In the genomic region with DNA sequence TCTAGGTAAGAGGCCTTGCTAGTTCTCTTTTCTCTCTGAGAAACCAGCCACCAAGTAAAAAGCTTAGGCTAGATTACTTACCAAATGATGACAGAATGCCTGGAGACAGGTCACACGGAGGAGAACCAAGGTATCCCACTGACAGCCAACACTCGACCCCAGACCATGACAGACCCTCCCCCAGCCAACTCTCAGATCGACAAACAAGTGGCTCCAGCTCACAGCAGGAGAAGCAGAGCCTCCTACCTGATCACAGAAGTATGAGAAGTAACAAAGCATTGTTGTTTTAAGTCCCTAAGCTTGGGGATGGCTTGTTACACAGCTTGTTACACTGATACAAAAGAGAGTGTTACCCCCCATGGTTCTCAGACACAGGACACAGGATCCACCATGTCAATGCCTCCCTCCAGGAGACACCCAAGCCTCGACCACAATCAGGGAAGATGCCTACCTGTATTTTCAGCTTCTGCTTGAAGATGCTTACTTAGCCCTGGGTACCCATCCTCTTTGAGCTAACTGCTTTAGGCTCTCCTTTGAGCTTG, we compare ENCODE assay signal across 16 cellular contexts.
A peak's percentile ranks its signal among the peaks of the same experiment; 100 is the strongest.
DNase-seq lines count a peak whose midpoint lies in the region; ATAC-seq and TF ChIP-seq lines count a peak whose summit lies in the region.
"Had no signal": no experiment of that assay in that cellular context is flagged by ENCODE, and none has a peak within 500 bp of the region (broad histone marks: within the 10 kb centered on the region; RNA-seq: fewer than 3 reads in every experiment).

No MANE protein-coding gene starts in this region.

- H3K9me3 ChIP-seq in IMR-90 (ENCODE audit: control insufficient read depth, insufficient read depth, low read length), result no peaks in the 10 kb centered on the region
- no peaks in the 10 kb centered on the region for H3K9me3 ChIP-seq in endodermal cell (ENCODE audit: control insufficient read depth, low read length)
- H3K9me3 ChIP-seq in CD8-positive, alpha-beta memory T cell (ENCODE audit: low read length), result no peaks in the 10 kb centered on the region
- H3K9me3 ChIP-seq: HAP-1 had no signal

- TF ChIP-seq POLR2A in IMR-90 (IDR thresholded peaks at IDR 0.05; ENCODE audit: low read depth, low read length), result no peak

- no peak overlapping the region for H3K56ac ChIP-seq in IMR-90 (ENCODE audit: extremely low read depth, insufficient read depth, low read length)

- peak overlapping the region; percentile 36; the same call in 2 of the 3 replicates for H2BK15ac ChIP-seq in IMR-90 (ENCODE audit: low read depth, low read length)

- H2BK120ac ChIP-seq in IMR-90 (ENCODE audit: low read depth, low read length), result peak overlapping the region; percentile 10; the same call in 1 of the 2 replicates

- H3K4me3 Mint-ChIP-seq in activated naive CD8-positive, alpha-beta T cell treated with anti-CD3 and anti-CD28 coated beads, Interleukin-2, amount 50 U/mL, for 24 hours, result no peak overlapping the region
- no peak overlapping the region for H3K4me3 Mint-ChIP-seq in activated naive CD8-positive, alpha-beta T cell treated with anti-CD3 and anti-CD28 coated beads for 36 hours
- H3K4me3 Mint-ChIP-seq in endodermal cell (no peak overlapping the region), MCF 10A (ENCODE audit: unreplicated experiment) (no peak overlapping the region)
- no peak overlapping the region for H3K4me3 Mint-ChIP-seq in CD8-positive, alpha-beta memory T cell
- H3K4me3 Mint-ChIP-seq: CD4-positive, CD25-positive, alpha-beta regulatory T cell; HFFc6 had no signal

- peaks cover 8% of the 10 kb centered on the region for H3K36me3 Mint-ChIP-seq in activated naive CD8-positive, alpha-beta T cell treated with anti-CD3 and anti-CD28 coated beads, Interleukin-2, amount 50 U/mL, for 24 hours (ENCODE audit: low read depth)
- no peaks in the 10 kb centered on the region for H3K36me3 Mint-ChIP-seq in activated naive CD8-positive, alpha-beta T cell treated with anti-CD3 and anti-CD28 coated beads for 36 hours
- H3K36me3 Mint-ChIP-seq in endodermal cell (ENCODE audit: low read depth) (no peaks in the 10 kb centered on the region), MCF 10A (ENCODE audit: insufficient read depth, unreplicated experiment) (no peaks in the 10 kb centered on the region)
- peaks cover 0 to 3% (median 0%) of the 10 kb centered on the region in 3 donors for H3K36me3 Mint-ChIP-seq in CD8-positive, alpha-beta memory T cell
- H3K36me3 Mint-ChIP-seq: CD4-positive, CD25-positive, alpha-beta regulatory T cell had no signal

- H3K9ac ChIP-seq in IMR-90 (ENCODE audit: low read depth, low read length), result no peak overlapping the region
- no peak overlapping the region for H3K9ac ChIP-seq in endodermal cell (ENCODE audit: extremely low read depth, low read length, poor library complexity, severe bottlenecking)
- H3K9ac ChIP-seq: BLaER1 treated with 17β-estradiol and CSF1 and Interleukin-3, amounts not matched to agents 10 nM and 100 nM had no signal

- peaks cover 30% of the 10 kb centered on the region for H3K4me1 Mint-ChIP-seq in activated naive CD8-positive, alpha-beta T cell treated with anti-CD3 and anti-CD28 coated beads, Interleukin-2, amount 50 U/mL, for 24 hours
- peaks cover 5% of the 10 kb centered on the region for H3K4me1 Mint-ChIP-seq in activated naive CD8-positive, alpha-beta T cell treated with anti-CD3 and anti-CD28 coated beads for 36 hours
- H3K4me1 Mint-ChIP-seq in endodermal cell (peaks cover 61% of the 10 kb centered on the region), MCF 10A (ENCODE audit: insufficient read depth, unreplicated experiment) (peaks cover 16% of the 10 kb centered on the region)
- no peaks in the 10 kb centered on the region for H3K4me1 Mint-ChIP-seq in CD8-positive, alpha-beta memory T cell
- H3K4me1 Mint-ChIP-seq: CD4-positive, CD25-positive, alpha-beta regulatory T cell had no signal

- H3K79me1 ChIP-seq in IMR-90 (ENCODE audit: low read depth in 1 of 2, low read length in 2 of 2), result no peaks in the 10 kb centered on the region

- peak overlapping the region; percentile 8; the same call in 1 of the 2 replicates for H4K91ac ChIP-seq in IMR-90 (ENCODE audit: insufficient read depth, low read depth, low read length)

- no peak overlapping the region for H2AFZ ChIP-seq in IMR-90 (replicated peaks; ENCODE audit: low read length, poor library complexity)

- ATAC-seq in activated naive CD8-positive, alpha-beta T cell treated with anti-CD3 and anti-CD28 coated beads, Interleukin-2, amount 50 U/mL, for 24 hours, result no peak
- ATAC-seq in IMR-90 (ENCODE audit: low read depth), result no peak
- ATAC-seq: GM12878 had no signal

- peak overlapping the region; percentile 41 to 44; a peak in 1 of 4 replicates for H4K8ac ChIP-seq in IMR-90 (ENCODE audit: low read depth in 2 of 2, low read length in 2 of 2)

- H3K27ac Mint-ChIP-seq in activated naive CD8-positive, alpha-beta T cell treated with anti-CD3 and anti-CD28 coated beads, Interleukin-2, amount 50 U/mL, for 24 hours, result peak overlapping the region; percentile 27
- no peak overlapping the region for H3K27ac Mint-ChIP-seq in activated naive CD8-positive, alpha-beta T cell treated with anti-CD3 and anti-CD28 coated beads for 36 hours
- H3K27ac Mint-ChIP-seq in endodermal cell (no peak overlapping the region), MCF 10A (ENCODE audit: low read depth, unreplicated experiment) (no peak overlapping the region)
- no peak overlapping the region for H3K27ac Mint-ChIP-seq in CD8-positive, alpha-beta memory T cell
- H3K27ac Mint-ChIP-seq: CD4-positive, CD25-positive, alpha-beta regulatory T cell had no signal

- H3K4me3 ChIP-seq in IMR-90 (ENCODE audit: insufficient read depth, low read depth, low read length) (no peak overlapping the region), endodermal cell (ENCODE audit: low read length) (no peak overlapping the region)
- H3K4me3 ChIP-seq in CD8-positive, alpha-beta memory T cell (ENCODE audit: low read length), result no peak overlapping the region
- H3K4me3 ChIP-seq: BLaER1 treated with 17β-estradiol and CSF1 and Interleukin-3, amounts not matched to agents 10 nM and 100 nM; GM12878; HAP-1 had no signal

- no peak for DNase-seq in activated naive CD8-positive, alpha-beta T cell treated with anti-CD3 and anti-CD28 coated beads, Interleukin-2, amount 50 U/mL, for 24 hours
- DNase-seq in activated naive CD8-positive, alpha-beta T cell treated with anti-CD3 and anti-CD28 coated beads for 36 hours, result no peak
- DNase-seq in IMR-90 (no peak), endodermal cell (peak; percentile 81), MCF 10A (ENCODE audit: unreplicated experiment) (no peak), NCI-H1417 (lab: John Stamatoyannopoulos, UW) (no peak)
- no peak for DNase-seq in CD8-positive, alpha-beta memory T cell
- DNase-seq: ACHN; Calu3; CD4-positive, CD25-positive, alpha-beta regulatory T cell; DMS 273 treated with DMSO at 0.1 percent for 48 hours; GOT3; HFFc6 had no signal

- no peak for TF ChIP-seq RAD21 in IMR-90 (IDR thresholded peaks at IDR 0.05; ENCODE audit: low read length)

- in situ Hi-C loops in IMR-90 (cut with MboI; ENCODE audit: low sequenced_read_pairs), result no loop called here

- BruUV-seq in IMR-90 (replicated peaks; lab: Mats Ljungman, UMichigan) (no TSS peak), MCF 10A (replicated peaks; lab: Mats Ljungman, UMichigan) (no TSS peak)

- H3K36me3 ChIP-seq in IMR-90 (ENCODE audit: control insufficient read depth, insufficient read depth, low read length) (no peaks in the 10 kb centered on the region), endodermal cell (ENCODE audit: control insufficient read depth, insufficient read depth, low read length) (no peaks in the 10 kb centered on the region)
- no peaks in the 10 kb centered on the region for H3K36me3 ChIP-seq in CD8-positive, alpha-beta memory T cell (ENCODE audit: insufficient read depth, low read length)
- H3K36me3 ChIP-seq: BLaER1 treated with 17β-estradiol and CSF1 and Interleukin-3, amounts not matched to agents 10 nM and 100 nM; HAP-1 had no signal

- peaks cover 3% of the 10 kb centered on the region for H3K27me3 Mint-ChIP-seq in activated naive CD8-positive, alpha-beta T cell treated with anti-CD3 and anti-CD28 coated beads, Interleukin-2, amount 50 U/mL, for 24 hours
- peaks cover 2% of the 10 kb centered on the region for H3K27me3 Mint-ChIP-seq in activated naive CD8-positive, alpha-beta T cell treated with anti-CD3 and anti-CD28 coated beads for 36 hours
- H3K27me3 Mint-ChIP-seq in endodermal cell (ENCODE audit: insufficient read depth) (peaks cover 24% of the 10 kb centered on the region), MCF 10A (ENCODE audit: insufficient read depth, unreplicated experiment) (no peaks in the 10 kb centered on the region)
- peaks cover 4 to 22% of the 10 kb centered on the region in 2 donors for H3K27me3 Mint-ChIP-seq in CD8-positive, alpha-beta memory T cell

- peaks cover 5% of the 10 kb centered on the region for H3K9me3 Mint-ChIP-seq in activated naive CD8-positive, alpha-beta T cell treated with anti-CD3 and anti-CD28 coated beads, Interleukin-2, amount 50 U/mL, for 24 hours
- H3K9me3 Mint-ChIP-seq in activated naive CD8-positive, alpha-beta T cell treated with anti-CD3 and anti-CD28 coated beads for 36 hours, result no peaks in the 10 kb centered on the region
- H3K9me3 Mint-ChIP-seq in endodermal cell, result peaks cover 5% of the 10 kb centered on the region
- no peaks in the 10 kb centered on the region for H3K9me3 Mint-ChIP-seq in MCF 10A (ENCODE audit: unreplicated experiment)
- H3K9me3 Mint-ChIP-seq in CD8-positive, alpha-beta memory T cell, result no peaks in the 10 kb centered on the region
- H3K9me3 Mint-ChIP-seq: CD4-positive, CD25-positive, alpha-beta regulatory T cell; HFFc6 had no signal

- H4K5ac ChIP-seq in IMR-90 (ENCODE audit: low read depth, low read length), result peak overlapping the region; percentile 60; the same call in 1 of the 2 replicates

- H2AK9ac ChIP-seq in IMR-90 (replicated peaks; ENCODE audit: low read depth, low read length, poor library complexity), result no peak overlapping the region

- no CpG with 5 or more reads among the region's 4 CpGs for WGBS in IMR-90 (ENCODE audit: extremely low coverage in 2 of 2, insufficient read length in 1 of 2), 2 experiments
- WGBS in endodermal cell (ENCODE audit: insufficient coverage in 1 of 2, insufficient read length in 1 of 2), 2 experiments, result 17 to 38% methylated on average over 3 to 4 of the region's 4 CpGs

- peak overlapping the region; percentile 39; the same call in 1 of the 2 replicates for H2BK20ac ChIP-seq in IMR-90 (ENCODE audit: low read depth, low read length)

- no peaks in the 10 kb centered on the region for H4K20me1 ChIP-seq in IMR-90 (ENCODE audit: insufficient read depth, low read length)
- H4K20me1 ChIP-seq: BLaER1 treated with 17β-estradiol and CSF1 and Interleukin-3, amounts not matched to agents 10 nM and 100 nM had no signal

- peak overlapping the region; percentile 60; the same call in 1 of the 2 replicates for H3K18ac ChIP-seq in IMR-90 (ENCODE audit: low read depth, low read length)

- dilution Hi-C loops in IMR-90 (cut with HindIII; ENCODE audit: low sequenced_read_pairs, unreplicated experiment), result no loop called here

- H3K4me1 ChIP-seq in IMR-90 (ENCODE audit: control insufficient read depth, insufficient read depth, low read length), result peaks cover 4% of the 10 kb centered on the region; the same call in 1 of the 2 replicates
- peaks cover 28% of the 10 kb centered on the region for H3K4me1 ChIP-seq in endodermal cell (ENCODE audit: control insufficient read depth, insufficient read depth, low read length)
- no peaks in the 10 kb centered on the region for H3K4me1 ChIP-seq in CD8-positive, alpha-beta memory T cell (ENCODE audit: insufficient read depth, low read length)

- H3K27me3 ChIP-seq in IMR-90 (ENCODE audit: control insufficient read depth, insufficient read depth, low read length), result no peaks in the 10 kb centered on the region
- no peaks in the 10 kb centered on the region for H3K27me3 ChIP-seq in endodermal cell (ENCODE audit: control insufficient read depth, insufficient read depth, low read length, poor library complexity, severe bottlenecking)
- no peaks in the 10 kb centered on the region for H3K27me3 ChIP-seq in CD8-positive, alpha-beta memory T cell (ENCODE audit: insufficient read depth, low read length, poor library complexity, severe bottlenecking)
- H3K27me3 ChIP-seq: BLaER1 treated with 17β-estradiol and CSF1 and Interleukin-3, amounts not matched to agents 10 nM and 100 nM had no signal

- no peak overlapping the region for H2BK5ac ChIP-seq in IMR-90 (ENCODE audit: low read depth, low read length, poor library complexity, severe bottlenecking)

- H2AK5ac ChIP-seq in IMR-90 (ENCODE audit: low read depth, low read length), result peak overlapping the region; percentile 74

- no peak overlapping the region; the same call in 1 of the 2 replicates for H3K23ac ChIP-seq in IMR-90 (ENCODE audit: low read depth, low read length)

- peak overlapping the region; percentile 17; the same call in 1 of the 2 replicates for H3K4ac ChIP-seq in IMR-90 (ENCODE audit: low read depth, low read length)

- H3K14ac ChIP-seq in IMR-90 (replicated peaks; ENCODE audit: low read depth, low read length), result peak overlapping the region; percentile 17

- H3K27ac ChIP-seq in IMR-90 (ENCODE audit: insufficient read depth, low read length) (no peak overlapping the region), endodermal cell (ENCODE audit: low read depth, low read length) (no peak overlapping the region)
- H3K27ac ChIP-seq in CD8-positive, alpha-beta memory T cell (ENCODE audit: low read depth, low read length), result no peak overlapping the region
- H3K27ac ChIP-seq: BLaER1 treated with 17β-estradiol and CSF1 and Interleukin-3, amounts not matched to agents 10 nM and 100 nM had no signal

- 0 out of 2 replicates have a peak, but pooled peaks cover 4% of the 10 kb centered on the region for H3K9me1 ChIP-seq in IMR-90 (ENCODE audit: insufficient read depth, low read length)

- POLR2A ChIA-PET in IMR-90 (lab: Charles Lee; ENCODE audit: unreplicated experiment), result interaction anchor here (0.6 kb wide), 1 partner anchor 77 kb away, joined by 7 read pairs; no protein-coding TSS in a partner anchor
- POLR2A ChIA-PET in MCF 10A (lab: Yijun Ruan, JAX), result interaction anchor here (1.0 kb wide), 1 partner anchor 17 kb away, joined by 4 read pairs; no protein-coding TSS in a partner anchor
- POLR2A ChIA-PET in CD8-positive, alpha-beta memory T cell (lab: Charles Lee), result no interaction called here

- TF ChIP-seq CTCF in IMR-90 (conservative IDR thresholded peaks at IDR 0.05; ENCODE audit: low read depth, low read length), result no peak
- no peak for TF ChIP-seq CTCF in endodermal cell (conservative IDR thresholded peaks at IDR 0.05)
- TF ChIP-seq CTCF in MCF 10A (IDR thresholded peaks at IDR 0.05; ENCODE audit: unreplicated experiment), result no peak

- H3K4me2 ChIP-seq in IMR-90 (ENCODE audit: low read depth, low read length), result no peak overlapping the region
- H3K4me2 ChIP-seq: BLaER1 treated with 17β-estradiol and CSF1 and Interleukin-3, amounts not matched to agents 10 nM and 100 nM had no signal

- intact Hi-C loops in IMR-90 (cut with micrococcal nuclease), result no loop called here
- intact Hi-C loops in MCF 10A (cut with micrococcal nuclease), result no loop called here

- CTCF ChIA-PET in IMR-90 (lab: Yijun Ruan, JAX) (no interaction called here), MCF 10A (lab: Yijun Ruan, JAX) (interaction anchor here (0.6 to 0.7 kb wide), 2 partner anchors 10 to 621 kb away, joined by 3 to 4 read pairs; no protein-coding TSS in a partner anchor)
- CTCF ChIA-PET in CD8-positive, alpha-beta memory T cell (lab: Charles Lee), result no interaction called here
